ENCODE assay signal across 10 cellular contexts in genomic region chr14:61516957-61517356, GRCh38.
DNase-seq lines count a peak whose midpoint lies in the region; ATAC-seq and TF ChIP-seq lines count a peak whose summit lies in the region.
"Had no signal": no experiment of that assay in that cellular context is flagged by ENCODE, and none has a peak within 500 bp of the region (broad histone marks: within the 10 kb centered on the region; RNA-seq: fewer than 3 reads in every experiment).

No MANE protein-coding gene starts in this region.

- no peak for TF ChIP-seq POLR2A in body of pancreas (IDR thresholded peaks at IDR 0.05)
- TF ChIP-seq POLR2A in vagina (IDR thresholded peaks at IDR 0.05): no peak

- H3K9me3 ChIP-seq in body of pancreas (no peaks in the 10 kb centered on the region), vagina (no peaks in the 10 kb centered on the region)

- WGBS in body of pancreas, 2 donors: 42 to 48% methylated on average over 5 of the region's 5 CpGs

- DNase-seq in activated naive CD4-positive, alpha-beta T cell treated with anti-CD3 and anti-CD28 coated beads, Interleukin-2, amount 50 U/mL, for 72 hours (ENCODE audit: low spot score in 2 of 2): no peak
- DNase-seq in activated naive CD4-positive, alpha-beta T cell treated with anti-CD3 and anti-CD28 coated beads, Interleukin-2, amount 50 U/mL, for 16 hours: no peak
- peak in 2 of 4 donors; percentile 20 to 28 for DNase-seq in body of pancreas
- DNase-seq in lung microvascular endothelial cell (ENCODE audit: low read depth in 2 of 2): peak; percentile 38 to 54
- no peak for DNase-seq in vagina (ENCODE audit: extremely low spot score in 2 of 2)
- no peak for DNase-seq in NCI-H345 treated with DMSO at 0.1 percent for 48 hours (lab: John Stamatoyannopoulos, UW; ENCODE audit: unreplicated experiment)
- DNase-seq: NCI-H1105, NCI-H82 had no signal

- H3K9me3 Mint-ChIP-seq in activated naive CD4-positive, alpha-beta T cell treated with anti-CD3 and anti-CD28 coated beads, Interleukin-2, amount 50 U/mL, for 72 hours: peaks cover 2% of the 10 kb centered on the region in 2 donors

- no peak for TF ChIP-seq CTCF in body of pancreas (IDR thresholded peaks at IDR 0.05)
- TF ChIP-seq CTCF in vagina (IDR thresholded peaks at IDR 0.05): no peak

- H3K36me3 ChIP-seq in body of pancreas (replicated peaks in 1 of 2; ENCODE audit: insufficient read depth in 1 of 2, low read depth in 2 of 2): no peaks in the 10 kb centered on the region
- no peaks in the 10 kb centered on the region for H3K36me3 ChIP-seq in vagina

- peak overlapping the region; percentile 14 to 23 for H3K27ac Mint-ChIP-seq in activated naive CD4-positive, alpha-beta T cell treated with anti-CD3 and anti-CD28 coated beads, Interleukin-2, amount 50 U/mL, for 72 hours

- intact Hi-C loops in body of pancreas (cut with DNase I): no loop called here
- intact Hi-C loops in vagina (cut with DNase I): no loop called here

- peaks cover 28 to 32% of the 10 kb centered on the region in 2 donors for H3K36me3 Mint-ChIP-seq in activated naive CD4-positive, alpha-beta T cell treated with anti-CD3 and anti-CD28 coated beads, Interleukin-2, amount 50 U/mL, for 72 hours

- H3K4me1 ChIP-seq in body of pancreas (peaks cover 67% of the 10 kb centered on the region), vagina (peaks cover 65% of the 10 kb centered on the region)

- H3K27me3 ChIP-seq in body of pancreas: no peaks in the 10 kb centered on the region
- no peaks in the 10 kb centered on the region for H3K27me3 ChIP-seq in vagina

- no peak for ATAC-seq in activated naive CD4-positive, alpha-beta T cell treated with anti-CD3 and anti-CD28 coated beads, Interleukin-2, amount 50 U/mL, for 72 hours
- ATAC-seq in body of pancreas (peak; percentile 30), GM21526 (IDR thresholded peaks at IDR 0.05; ENCODE audit: low FRiP score, unreplicated experiment) (no peak), GM21360 (IDR thresholded peaks at IDR 0.05; ENCODE audit: unreplicated experiment) (no peak)

- H3K4me3 ChIP-seq in body of pancreas (no peak overlapping the region), vagina (no peak overlapping the region)

- peak overlapping the region; percentile 66 to 78 (median 71) for H3K27ac ChIP-seq in body of pancreas
- peak overlapping the region; percentile 41 for H3K27ac ChIP-seq in vagina

Comparison
In these comparisons a context has a peak if more than half of its experiments do, and no peak if none do; other contexts are left out.
1. DNase-seq: peak in lung microvascular endothelial cell (2 of 2); none in activated naive CD4-positive, alpha-beta T cell treated with anti-CD3 and anti-CD28 coated beads, Interleukin-2, amount 50 U/mL, for 72 hours (0 of 2), activated naive CD4-positive, alpha-beta T cell treated with anti-CD3 and anti-CD28 coated beads, Interleukin-2, amount 50 U/mL, for 16 hours (single experiment), vagina (0 of 2) and NCI-H345 treated with DMSO at 0.1 percent for 48 hours (single experiment).